8 cellular contexts compared by ENCODE assay signal in genomic region chr5:38420691-38421395, GRCh38.
A peak's percentile ranks its signal among the peaks of the same experiment; 100 is the strongest.
DNase-seq lines count a peak whose midpoint lies in the region; ATAC-seq and TF ChIP-seq lines count a peak whose summit lies in the region.

No MANE protein-coding gene starts in this region.

- H3K9me3 ChIP-seq in lung (ENCODE audit: control insufficient read depth in 2 of 2, insufficient read depth in 1 of 2, low read length in 1 of 2), result no peaks in the 10 kb centered on the region
- H3K9me3 ChIP-seq in thyroid gland, result no peaks in the 10 kb centered on the region

- peak; percentile 57 for DNase-seq in 8988T
- DNase-seq in GM06990 (ENCODE audit: extremely low read depth, insufficient read length), result no peak
- peak; percentile 73 to 74 for DNase-seq in SHP77 (lab: John Stamatoyannopoulos, UW)
- DNase-seq in dermis microvascular lymphatic vessel endothelial cell (ENCODE audit: low read depth in 2 of 2), result peak; percentile 59 to 77
- DNase-seq in lung (ENCODE audit: low spot score), result peak; percentile 52
- peak; percentile 63 to 67 for DNase-seq in thyroid gland
- DNase-seq in activated CD8-positive, alpha-beta memory T cell treated with anti-CD3 and anti-CD28 coated beads for 24 hours, result no peak

- H3K4me1 ChIP-seq in lung (ENCODE audit: control insufficient read depth in 2 of 2, insufficient read depth in 2 of 2, low read length in 2 of 2), result no peaks in the 10 kb centered on the region
- H3K4me1 ChIP-seq in thyroid gland, result no peaks in the 10 kb centered on the region

- peak; percentile 82 for TF ChIP-seq CTCF in GM06990 (IDR thresholded peaks at IDR 0.05; ENCODE audit: insufficient read depth, low read length, poor library complexity, severe bottlenecking)
- TF ChIP-seq CTCF in LNCAP (IDR thresholded peaks at IDR 0.05), result peak; percentile 81
- TF ChIP-seq CTCF in lung (IDR thresholded peaks at IDR 0.05; ENCODE audit: control extremely low read depth, extremely low read depth), result peak; percentile 42
- TF ChIP-seq CTCF in thyroid gland (IDR thresholded peaks at IDR 0.05), result peak in 5 of 6 experiments; percentile 17 to 76 (median 62)

- intact Hi-C loops in thyroid gland (cut with DNase I), result no loop called here

- TF ChIP-seq POLR2A in thyroid gland (IDR thresholded peaks at IDR 0.05), result no peak

- H3K4me3 ChIP-seq in GM06990 (replicated peaks; ENCODE audit: low read depth, low read length) (no peak overlapping the region), lung (no peak overlapping the region), thyroid gland (replicated peaks in 1 of 3) (no peak overlapping the region)

- no peaks in the 10 kb centered on the region for H3K36me3 ChIP-seq in GM06990 (ENCODE audit: control insufficient read depth, insufficient read depth, low read length)
- H3K36me3 ChIP-seq in lung (ENCODE audit: control insufficient read depth in 2 of 2, insufficient read depth in 2 of 2, low read length in 2 of 2), result no peaks in the 10 kb centered on the region
- H3K36me3 ChIP-seq in thyroid gland, result no peaks in the 10 kb centered on the region

- no peak overlapping the region for H3K27ac ChIP-seq in lung (ENCODE audit: low read depth in 1 of 2, low read length in 1 of 2)
- H3K27ac ChIP-seq in thyroid gland, result no peak overlapping the region

- 42 to 50% methylated on average over 6 of the region's 6 CpGs for WGBS in lung, 2 donors
- WGBS in thyroid gland, 2 donors, result 49 to 50% methylated on average over 6 of the region's 6 CpGs

- ATAC-seq in lung (ENCODE audit: insufficient read depth, low FRiP score), result peak; percentile 49

- H3K27me3 ChIP-seq in GM06990 (replicated peaks; ENCODE audit: control insufficient read depth, insufficient read depth, low read length) (peaks cover 1% of the 10 kb centered on the region; the same call in 1 of the 2 replicates), lung (ENCODE audit: control insufficient read depth, insufficient read depth) (no peaks in the 10 kb centered on the region), thyroid gland (no peaks in the 10 kb centered on the region)

Comparison
In these comparisons a context has a peak if more than half of its experiments do, and no peak if none do; other contexts are left out.
1. DNase-seq: peak in 8988T (single experiment), SHP77 (2 of 2), dermis microvascular lymphatic vessel endothelial cell (2 of 2), lung (single experiment) and thyroid gland (2 of 2); none in GM06990 (single experiment) and activated CD8-positive, alpha-beta memory T cell treated with anti-CD3 and anti-CD28 coated beads for 24 hours (single experiment).
2. Peak in every context shown above with its lines, with median percentiles within 50 percentile points of each other: CTCF ChIP-seq.